Comparison of ENCODE assay signal across 8 cellular contexts in genomic region chr2:138090330-138090729, GRCh38.
DNase-seq lines count a peak whose midpoint lies in the region; ATAC-seq and TF ChIP-seq lines count a peak whose summit lies in the region.

No MANE protein-coding gene starts in this region.

- no peaks in the 10 kb centered on the region for H3F3A ChIP-seq in neural cell (ENCODE audit: insufficient read depth, low read length, poor library complexity, severe bottlenecking)

- H3K36me3 ChIP-seq in colonic mucosa (no peaks in the 10 kb centered on the region), neural cell (ENCODE audit: insufficient read depth, low read length) (no peaks in the 10 kb centered on the region)

- ATAC-seq in GM18508 (IDR thresholded peaks at IDR 0.05; ENCODE audit: insufficient read depth, unreplicated experiment), result peak; percentile 69
- peak; percentile 88 for ATAC-seq in HG02981 (IDR thresholded peaks at IDR 0.05; ENCODE audit: unreplicated experiment)

- no peak overlapping the region for H3K9ac ChIP-seq in colonic mucosa (ENCODE audit: low read depth in 2 of 2, low read length in 2 of 2)
- no peak overlapping the region for H3K9ac ChIP-seq in neural cell (ENCODE audit: low read length)

- no peak overlapping the region for H2AFZ ChIP-seq in neural cell (ENCODE audit: low read depth, low read length)

- TF ChIP-seq EP300 in neural cell (conservative IDR thresholded peaks at IDR 0.05; ENCODE audit: poor library complexity, severe bottlenecking), result no peak

- DNase-seq in A172 (ENCODE audit: low spot score), result peak; percentile 44
- DNase-seq in NCI-H526 (lab: John Stamatoyannopoulos, UW), result peak; percentile 2 to 53
- peak; percentile 32 for DNase-seq in colonic mucosa
- DNase-seq in OCI-M2 (lab: John Stamatoyannopoulos, UW; ENCODE audit: unreplicated experiment), result no peak
- DNase-seq in activated CD4-positive, alpha-beta T cell treated with anti-CD3 and anti-CD28 coated beads, Interleukin-2, amount 50 U/mL, for 1 hour, result no peak

- no peaks in the 10 kb centered on the region for H4K20me1 ChIP-seq in neural cell (ENCODE audit: insufficient read depth)

- H3K4me2 ChIP-seq in neural cell (ENCODE audit: low read length), result no peak overlapping the region

- no peaks in the 10 kb centered on the region for H3K9me2 ChIP-seq in neural cell (ENCODE audit: insufficient read depth, low read length)

- H3K4me3 ChIP-seq in colonic mucosa (no peak overlapping the region), neural cell (ENCODE audit: low read length) (no peak overlapping the region)

- TF ChIP-seq RAD21 in neural cell (conservative IDR thresholded peaks at IDR 0.05), result peak; percentile 32

- no peak overlapping the region for H3K27ac ChIP-seq in colonic mucosa
- no peak overlapping the region for H3K27ac ChIP-seq in neural cell (ENCODE audit: low read length)

- H3K9me3 ChIP-seq in colonic mucosa (no peaks in the 10 kb centered on the region), neural cell (ENCODE audit: low read length) (no peaks in the 10 kb centered on the region)

- TF ChIP-seq CTCF in colonic mucosa (IDR thresholded peaks at IDR 0.05) (peak; percentile 53), neural cell (IDR thresholded peaks at IDR 0.05; ENCODE audit: poor library complexity, severe bottlenecking) (peak; percentile 36)

- H3K4me1 ChIP-seq in colonic mucosa, result no peaks in the 10 kb centered on the region

- intact Hi-C loops in colonic mucosa (cut with DNase I), result loop anchor here (5.0 to 10.0 kb wide), 2 partner anchors 287 to 694 kb away; partner anchors contain the start of gene NXPH2

- H3K27me3 ChIP-seq in colonic mucosa (no peaks in the 10 kb centered on the region), neural cell (ENCODE audit: insufficient read depth, low read depth, low read length) (no peaks in the 10 kb centered on the region)

- H3K79me2 ChIP-seq in neural cell (replicated peaks; ENCODE audit: insufficient read depth, low read length), result no peaks in the 10 kb centered on the region

TF ChIP-seq in neural cell, 6 proteins besides CTCF, POLR2A, EP300 and RAD21:
- TF ChIP-seq SMC3 (conservative IDR thresholded peaks at IDR 0.05; ENCODE audit: poor library complexity), result peak; percentile 20
- no peak for TF ChIP-seq EZH2 (IDR thresholded peaks at IDR 0.05; ENCODE audit: borderline replicate concordance, insufficient read depth, low read length, poor library complexity, severe bottlenecking)

Comparison
In these comparisons a context has a peak if more than half of its experiments do, and no peak if none do; other contexts are left out.
1. DNase-seq: peak in A172 (single experiment), NCI-H526 (2 of 2) and colonic mucosa (single experiment); none in OCI-M2 (single experiment) and activated CD4-positive, alpha-beta T cell treated with anti-CD3 and anti-CD28 coated beads, Interleukin-2, amount 50 U/mL, for 1 hour (single experiment).